Comparison of ENCODE assay signal across 32 cellular contexts in genomic region chr3:77514766-77515165, GRCh38.
"Had no signal": no experiment of that assay in that cellular context is flagged by ENCODE, and none has a peak within 500 bp of the region (broad histone marks: within the 10 kb centered on the region; RNA-seq: fewer than 3 reads in every experiment).

No MANE protein-coding gene starts in this region.

- H3K4me2 ChIP-seq: PC-9, SK-N-SH had no signal

- ATAC-seq: Panc1, Right ventricle myocardium inferior had no signal

- DNase-seq: Kasumi-1, MG63, NCI-H1048, NCI-H1092 treated with DMSO at 0.1 percent for 48 hours, NCI-H1105 treated with DMSO at 0.1 percent for 48 hours, NCI-H1417, NCI-H1436, NCI-H146, NCI-H1694, NCI-H187, NCI-H1930, NCI-H2029 treated with DMSO at 0.1 percent for 48 hours, NCI-H2081 treated with DMSO at 0.1 percent for 48 hours, NCI-H2107, NCI-H2171, NCI-H226, NCI-H446 treated with DMSO at 0.1 percent for 48 hours, NCI-H510A, NCI-H524, NCI-H526, NCI-H69, NCI-H748 treated with DMSO at 0.1 percent for 48 hours, NCI-H82, PC-9, SHP77, SIG-M5, SJCRH30, SK-N-SH, SW 1271 had no signal

- H3K27ac ChIP-seq: PC-9, RWPE1, SJCRH30 had no signal

- H2AFZ ChIP-seq: PC-9 had no signal

- H3K9me3 ChIP-seq: MG63, SJCRH30, SK-N-SH had no signal

- H3K4me3 ChIP-seq: MG63, PC-9, SJCRH30 had no signal

- H3K36me3 ChIP-seq: MG63, SJCRH30 had no signal

- H3K9ac ChIP-seq: SK-N-SH had no signal

- H3K9me2 ChIP-seq: SK-N-SH had no signal

- H3K27me3 ChIP-seq: MG63, SJCRH30 had no signal

- H3K4me1 ChIP-seq: SJCRH30 had no signal
